ENCODE assay signal across 22 cellular contexts in the genomic region with DNA sequence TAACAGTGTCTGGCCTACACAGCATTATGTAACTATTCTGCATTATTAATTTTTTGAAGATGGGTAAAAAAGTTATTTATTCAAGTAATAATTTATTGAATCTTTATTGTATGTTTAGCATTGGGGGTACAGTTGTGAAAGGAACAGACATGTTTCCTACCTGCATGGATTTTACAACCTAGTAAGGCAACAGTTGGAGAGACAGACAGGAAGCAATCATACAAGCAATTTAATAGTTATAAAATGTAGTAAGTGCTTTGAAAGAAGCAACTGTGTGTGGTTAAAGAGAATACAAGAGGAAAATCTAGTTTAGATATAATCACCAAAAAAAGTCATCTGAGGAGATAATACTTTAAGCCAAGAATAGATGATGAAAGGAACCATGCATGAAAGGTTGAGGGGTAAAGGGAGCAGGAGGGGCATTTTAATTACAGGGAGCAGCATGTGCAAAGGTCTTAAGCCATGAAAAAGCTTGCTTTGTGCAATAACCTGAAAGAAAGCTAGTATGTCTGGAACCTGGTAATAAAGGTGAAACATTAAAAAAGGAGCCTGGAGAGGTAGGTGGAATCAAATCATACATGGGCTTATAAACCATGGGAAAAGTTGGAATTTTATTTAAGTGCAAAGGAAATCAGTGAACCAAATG.
"Had no signal": no experiment of that assay in that cellular context is flagged by ENCODE, and none has a peak within 500 bp of the region (broad histone marks: within the 10 kb centered on the region; RNA-seq: fewer than 3 reads in every experiment).

No MANE protein-coding gene starts in this region.

- H3K4me1 Mint-ChIP-seq: mesothelial cell of epicardium had no signal

- H3K27ac Mint-ChIP-seq: immature natural killer cell, mesothelial cell of epicardium had no signal

- H3K4me1 ChIP-seq: esophagus muscularis mucosa, foreskin keratinocyte, gastroesophageal sphincter, left lung, lower lobe of right lung had no signal

- H3K4me3 ChIP-seq: coronary artery, dorsolateral prefrontal cortex, esophagus muscularis mucosa, gastroesophageal sphincter, heart left ventricle, hepatocyte, left lung, lower lobe of right lung had no signal

- H3K36me3 ChIP-seq: esophagus muscularis mucosa, gastroesophageal sphincter, heart left ventricle, left lung, lower lobe of right lung had no signal

- FAIRE-seq: endothelial cell of umbilical vein, frontal cortex, kidney had no signal

- H3K27ac ChIP-seq: coronary artery, dorsolateral prefrontal cortex, esophagus muscularis mucosa, foreskin keratinocyte, gastroesophageal sphincter, heart left ventricle, hepatocyte, left lung, lower lobe of right lung had no signal

- DNase-seq: dermis blood vessel endothelial cell; dorsolateral prefrontal cortex; effector CD4-positive, alpha-beta T cell; effector memory CD4-positive, alpha-beta T cell; foreskin keratinocyte; heart left ventricle; hypothalamus; immature natural killer cell; islet precursor cell; kidney; kidney glomerular epithelial cell; left lung; left ventricle myocardium superior; lower lobe of right lung; mesenchymal stem cell had no signal

- H3K9me3 ChIP-seq: esophagus muscularis mucosa, gastroesophageal sphincter, heart left ventricle, left lung, lower lobe of right lung had no signal

- H3K36me3 Mint-ChIP-seq: mesothelial cell of epicardium had no signal

- H3K27me3 ChIP-seq: dorsolateral prefrontal cortex, esophagus muscularis mucosa, foreskin keratinocyte, gastroesophageal sphincter, heart left ventricle, hepatocyte, left lung had no signal

- H3K4me3 Mint-ChIP-seq: immature natural killer cell, mesothelial cell of epicardium had no signal

- ATAC-seq: gastroesophageal sphincter, heart left ventricle, left lung, left ventricle myocardium superior, lower lobe of right lung had no signal
